ENCODE assay signal across 12 cellular contexts in the genomic region with DNA sequence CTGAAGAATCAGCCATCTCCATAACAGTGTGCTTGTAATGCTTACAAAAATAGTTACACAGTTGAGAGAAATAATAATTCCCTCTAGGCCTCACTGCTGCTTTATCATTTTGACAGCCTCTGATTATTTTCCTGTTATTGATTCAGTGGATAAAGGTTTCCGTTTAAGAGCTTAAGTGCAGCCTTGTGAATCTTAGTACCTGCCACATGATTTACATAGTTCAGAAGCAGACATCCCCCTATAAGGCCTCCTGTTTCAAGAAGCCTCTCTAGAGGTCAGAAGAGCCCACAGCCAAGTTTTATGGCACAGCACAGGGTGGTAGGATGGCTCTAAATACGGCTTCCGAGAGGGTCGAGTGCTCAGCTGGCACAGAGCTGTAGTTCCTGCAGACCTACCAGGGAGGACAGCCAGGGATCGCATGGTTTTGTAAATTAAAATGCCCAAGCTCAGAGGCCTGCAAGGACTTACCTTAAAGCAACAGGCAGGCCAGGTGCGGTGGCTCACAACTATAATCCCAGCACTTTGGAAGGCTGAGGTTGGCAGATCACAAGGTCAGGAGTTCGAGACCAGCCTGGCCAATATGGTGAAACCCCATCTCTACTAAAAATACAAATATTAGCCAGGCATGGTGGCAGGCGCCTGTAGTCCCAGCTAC.
DNase-seq lines count a peak whose midpoint lies in the region; ATAC-seq and TF ChIP-seq lines count a peak whose summit lies in the region.
"Had no signal": no experiment of that assay in that cellular context is flagged by ENCODE, and none has a peak within 500 bp of the region (broad histone marks: within the 10 kb centered on the region; RNA-seq: fewer than 3 reads in every experiment).

No MANE protein-coding gene starts in this region.

- no peaks in the 10 kb centered on the region for H3K27me3 Mint-ChIP-seq in memory B cell

- H3K9me3 Mint-ChIP-seq in memory B cell: no peaks in the 10 kb centered on the region

- peak; percentile 93 for ATAC-seq in GM18505 (IDR thresholded peaks at IDR 0.05; ENCODE audit: unreplicated experiment)
- peak; percentile 99 for ATAC-seq in GM21529 (IDR thresholded peaks at IDR 0.05; ENCODE audit: unreplicated experiment)
- peak; percentile 74 for ATAC-seq in HG03565 (IDR thresholded peaks at IDR 0.05; ENCODE audit: unreplicated experiment)
- ATAC-seq in memory B cell (ENCODE audit: low read depth): peak; percentile 44

- no peaks in the 10 kb centered on the region for H3K36me3 Mint-ChIP-seq in memory B cell

- no peak for TF ChIP-seq POLR2A in GM18505 (IDR thresholded peaks at IDR 0.05; ENCODE audit: borderline replicate concordance, extremely low read depth, insufficient read depth, insufficient read length)

- H3K4me1 Mint-ChIP-seq in memory B cell: peaks cover 12% of the 10 kb centered on the region

- no peak for DNase-seq in memory B cell (ENCODE audit: low spot score in 2 of 2)
- no peak for DNase-seq in NCI-H187 treated with DMSO at 0.1 percent for 48 hours (lab: John Stamatoyannopoulos, UW)
- no peak for DNase-seq in ecto neural progenitor cell (ENCODE audit: low spot score)
- no peak for DNase-seq in RKO (ENCODE audit: low spot score)
- no peak for DNase-seq in KG1 (lab: John Stamatoyannopoulos, UW)
- DNase-seq: activated gamma-delta T cell; DND-41; midbrain; stimulated activated CD4-positive, alpha-beta T cell treated with anti-CD3 and anti-CD28 coated beads, Interleukin-2, amount 100 ng/mL, for 48 hours had no signal

- no peak overlapping the region for H3K27ac Mint-ChIP-seq in memory B cell

- no peak overlapping the region for H3K4me3 Mint-ChIP-seq in memory B cell

Comparison
In these comparisons a context has a peak if more than half of its experiments do, and no peak if none do; other contexts are left out.
1. ATAC-seq: peak in every context shown above with its lines; median percentile 99 in GM21529; 93 in GM18505; 74 in HG03565; 44 in memory B cell.